ENCODE assay signal across 9 cellular contexts in genomic region chr10:113961261-113961938, GRCh38.
A peak's percentile ranks its signal among the peaks of the same experiment; 100 is the strongest.
DNase-seq lines count a peak whose midpoint lies in the region; ATAC-seq and TF ChIP-seq lines count a peak whose summit lies in the region.
"Had no signal": no experiment of that assay in that cellular context is flagged by ENCODE, and none has a peak within 500 bp of the region (broad histone marks: within the 10 kb centered on the region; RNA-seq: fewer than 3 reads in every experiment).

No MANE protein-coding gene starts in this region.

- H3K9ac ChIP-seq in OCI-LY3 (ENCODE audit: low read length) (no peak overlapping the region; the same call in 1 of the 2 replicates), GM23248 (no peak overlapping the region)

- no peaks in the 10 kb centered on the region for H3K79me2 ChIP-seq in OCI-LY3 (ENCODE audit: low read length)
- H3K79me2 ChIP-seq in GM23248 (ENCODE audit: insufficient read depth): no peaks in the 10 kb centered on the region

- H3K27me3 ChIP-seq in OCI-LY3 (ENCODE audit: low read depth, low read length) (no peaks in the 10 kb centered on the region), GM23248 (replicated peaks; ENCODE audit: insufficient read depth) (peaks cover 3% of the 10 kb centered on the region)
- H3K27me3 ChIP-seq: SJCRH30 had no signal

- peaks cover 5% of the 10 kb centered on the region; the same call in 1 of the 2 replicates for H3K9me3 ChIP-seq in OCI-LY3 (ENCODE audit: insufficient read depth, low read length)
- no peaks in the 10 kb centered on the region for H3K9me3 ChIP-seq in GM23248 (ENCODE audit: low read depth)
- H3K9me3 ChIP-seq: SJCRH30 had no signal

- H2AFZ ChIP-seq in OCI-LY3 (ENCODE audit: low read depth, low read length) (peak overlapping the region; percentile 42; the same call in 1 of the 2 replicates), GM23248 (no peak overlapping the region)

- H3K4me3 Mint-ChIP-seq in activated naive CD8-positive, alpha-beta T cell: peak overlapping the region; percentile 63

- H4K20me1 ChIP-seq in OCI-LY3 (ENCODE audit: insufficient read depth, low read length) (no peaks in the 10 kb centered on the region), GM23248 (ENCODE audit: insufficient read depth) (no peaks in the 10 kb centered on the region)

- H3K27ac ChIP-seq in OCI-LY3 (ENCODE audit: low read length) (peak overlapping the region; percentile 62), GM23248 (no peak overlapping the region)
- H3K27ac ChIP-seq: SJCRH30 had no signal

- DNase-seq in stimulated activated CD8-positive, alpha-beta memory T cell treated with anti-CD3 and anti-CD28 coated beads, Interleukin-12 subunit alpha, Interleukin-12 subunit beta, amount 100 ng/mL, for 4 hours (ENCODE audit: low read depth): peak; percentile 24
- no peak for DNase-seq in GM23248
- DNase-seq in Ammon's horn (ENCODE audit: low spot score): no peak
- no peak for DNase-seq in amniotic stem cell (lab: John Stamatoyannopoulos, UW)

- H3K4me1 ChIP-seq in OCI-LY3 (ENCODE audit: low read length) (peaks cover 61% of the 10 kb centered on the region), GM23248 (ENCODE audit: insufficient read depth) (peaks cover 12% of the 10 kb centered on the region)

- H3K27me3 Mint-ChIP-seq in activated naive CD8-positive, alpha-beta T cell: peaks cover 8% of the 10 kb centered on the region

- H3K9me2 ChIP-seq in GM23248 (ENCODE audit: insufficient read depth): no peaks in the 10 kb centered on the region

- ATAC-seq in GM18870 (IDR thresholded peaks at IDR 0.05; ENCODE audit: unreplicated experiment) (peak; percentile 64), HG02884 (IDR thresholded peaks at IDR 0.05; ENCODE audit: unreplicated experiment) (peak; percentile 62)

- H3K4me3 ChIP-seq in OCI-LY3 (ENCODE audit: low read length) (0 out of 2 replicates have a peak overlapping the region, but pooled peaks have one; percentile 37), GM23248 (no peak overlapping the region)
- H3K4me3 ChIP-seq: SJCRH30 had no signal

- no peaks in the 10 kb centered on the region for H3K9me3 Mint-ChIP-seq in activated naive CD8-positive, alpha-beta T cell (ENCODE audit: low read depth)

- peaks cover 5% of the 10 kb centered on the region; the same call in 1 of the 2 replicates for H3F3A ChIP-seq in GM23248 (ENCODE audit: insufficient read depth)

- in situ Hi-C loops in GM23248 (cut with MboI): no loop called here

- TF ChIP-seq CTCF in OCI-LY3 (IDR thresholded peaks at IDR 0.05; ENCODE audit: low read depth, low read length): no peak

- peaks cover 50% of the 10 kb centered on the region for H3K4me1 Mint-ChIP-seq in activated naive CD8-positive, alpha-beta T cell (ENCODE audit: low read depth)

- peak overlapping the region; percentile 30 for H3K27ac Mint-ChIP-seq in activated naive CD8-positive, alpha-beta T cell

- H3K36me3 Mint-ChIP-seq in activated naive CD8-positive, alpha-beta T cell: peaks cover 5% of the 10 kb centered on the region

- H3K4me2 ChIP-seq in OCI-LY3 (ENCODE audit: low read length) (peak overlapping the region; percentile 33), GM23248 (ENCODE audit: unreplicated experiment) (no peak overlapping the region)

- WGBS in GM23248 (ENCODE audit: low coverage in 1 of 2, low lambda C conversion rate in 2 of 2, missing lambda C conversion rate in 2 of 2), 2 experiments: 86 to 89% methylated on average over 11 of the region's 11 CpGs

- H3K36me3 ChIP-seq in OCI-LY3 (replicated peaks; ENCODE audit: low read depth, low read length) (no peaks in the 10 kb centered on the region), GM23248 (ENCODE audit: low read depth) (no peaks in the 10 kb centered on the region)
- H3K36me3 ChIP-seq: SJCRH30 had no signal
